In the genomic region with DNA sequence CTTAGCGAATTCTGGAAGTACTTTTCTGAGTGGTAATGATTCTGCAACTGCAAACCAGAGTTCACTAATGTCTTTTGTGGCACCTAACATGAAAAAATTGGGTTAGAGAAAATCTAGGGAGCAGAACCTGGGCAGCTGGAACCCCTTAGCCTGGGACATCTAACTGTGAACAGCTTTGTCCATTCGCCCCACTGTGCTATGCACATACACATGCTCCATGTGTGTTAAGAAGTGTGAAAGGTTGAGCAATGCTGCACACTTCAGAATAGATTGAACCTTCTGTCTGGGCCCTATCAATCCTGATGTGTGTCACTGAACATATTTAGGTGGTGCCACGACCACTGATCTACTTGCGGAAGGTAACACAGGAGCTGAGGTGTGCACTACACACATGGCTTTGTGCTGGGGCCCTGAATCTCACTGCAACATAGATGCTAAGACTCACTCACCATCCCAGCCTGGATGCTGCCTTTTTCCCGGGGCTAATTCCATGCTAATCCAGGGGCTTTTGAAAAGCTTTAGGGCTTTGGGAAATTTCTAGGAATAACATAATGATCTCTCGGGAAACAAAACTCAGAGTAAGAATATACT, we compare ENCODE assay signal across 22 cellular contexts.
"Had no signal": no experiment of that assay in that cellular context is flagged by ENCODE, and none has a peak within 500 bp of the region (broad histone marks: within the 10 kb centered on the region; RNA-seq: fewer than 3 reads in every experiment).

No MANE protein-coding gene starts in this region.

- H3K4me1 ChIP-seq: parathyroid adenoma, suprapubic skin, transverse colon, vagina had no signal

- H2AFZ ChIP-seq: parathyroid adenoma had no signal

- H3K9me3 Mint-ChIP-seq: effector memory CD8-positive, alpha-beta T cell; mesothelial cell of epicardium; natural killer cell treated with Interleukin-12 subunit alpha and Interleukin-12 subunit beta and Interleukin-15 and Interleukin-18, amount 100 ng/mL, for 72 hours; neural crest cell had no signal

- H3K27me3 ChIP-seq: vagina had no signal

- H3K36me3 Mint-ChIP-seq: mesothelial cell of epicardium; naive B cell; natural killer cell treated with Interleukin-12 subunit alpha and Interleukin-12 subunit beta and Interleukin-15 and Interleukin-18, amount 100 ng/mL, for 72 hours had no signal

- H3K4me2 ChIP-seq: smooth muscle cell had no signal

- H3K4me1 Mint-ChIP-seq: mesothelial cell of epicardium; naive B cell; stimulated activated naive CD8-positive, alpha-beta T cell treated with anti-CD3 and anti-CD28 coated beads, Interleukin-15, amount 100 ng/mL, for 72 hours had no signal

- H3K79me2 ChIP-seq: parathyroid adenoma had no signal

- H3K4me3 Mint-ChIP-seq: effector memory CD8-positive, alpha-beta T cell; mesothelial cell of epicardium; naive B cell; natural killer cell treated with Interleukin-12 subunit alpha and Interleukin-12 subunit beta and Interleukin-15 and Interleukin-18, amount 100 ng/mL, for 72 hours; neural crest cell; stimulated activated naive CD8-positive, alpha-beta T cell treated with anti-CD3 and anti-CD28 coated beads, Interleukin-15, amount 100 ng/mL, for 72 hours had no signal

- H3K4me3 ChIP-seq: mucosa of descending colon, smooth muscle cell, suprapubic skin, transverse colon, vagina had no signal

- H3K9me3 ChIP-seq: suprapubic skin, transverse colon, vagina had no signal

- DNase-seq: cortex of kidney; effector memory CD8-positive, alpha-beta T cell; erythroblast; kidney; mesenchymal stem cell; mucosa of descending colon; naive B cell; stimulated activated CD4-positive, alpha-beta T cell treated with anti-CD3 and anti-CD28 coated beads, Interleukin-12 subunit alpha, Interleukin-12 subunit beta, amount 100 ng/mL, for 4 hours; stimulated activated CD4-positive, alpha-beta T cell treated with anti-CD3 and anti-CD28 coated beads, Interleukin-1b, Interleukin-23, amount 100 ng/mL, for 48 hours; stimulated activated CD4-positive, alpha-beta T cell treated with anti-CD3 and anti-CD28 coated beads, Interleukin-4, amount 100 ng/mL, for 1 hour; stimulated activated CD8-positive, alpha-beta memory T cell treated with anti-CD3 and anti-CD28 coated beads, Interleukin-4, amount 100 ng/mL, for 48 hours; stimulated activated naive CD4-positive, alpha-beta T cell; stimulated activated naive CD8-positive, alpha-beta T cell treated with anti-CD3 and anti-CD28 coated beads, Interleukin-15, amount 100 ng/mL, for 72 hours; transverse colon had no signal

- H3K27ac ChIP-seq: parathyroid adenoma, suprapubic skin, transverse colon, vagina had no signal

- H3K36me3 ChIP-seq: suprapubic skin, transverse colon, vagina had no signal

- H3K27ac Mint-ChIP-seq: effector memory CD8-positive, alpha-beta T cell; mesothelial cell of epicardium; naive B cell; natural killer cell treated with Interleukin-12 subunit alpha and Interleukin-12 subunit beta and Interleukin-15 and Interleukin-18, amount 100 ng/mL, for 72 hours; progenitor cell of endocrine pancreas; stimulated activated naive CD8-positive, alpha-beta T cell treated with anti-CD3 and anti-CD28 coated beads, Interleukin-15, amount 100 ng/mL, for 72 hours had no signal

- H3K27me3 Mint-ChIP-seq: naive B cell; natural killer cell treated with Interleukin-12 subunit alpha and Interleukin-12 subunit beta and Interleukin-15 and Interleukin-18, amount 100 ng/mL, for 72 hours had no signal

- H3K9ac ChIP-seq: parathyroid adenoma had no signal
